In the genomic region with DNA sequence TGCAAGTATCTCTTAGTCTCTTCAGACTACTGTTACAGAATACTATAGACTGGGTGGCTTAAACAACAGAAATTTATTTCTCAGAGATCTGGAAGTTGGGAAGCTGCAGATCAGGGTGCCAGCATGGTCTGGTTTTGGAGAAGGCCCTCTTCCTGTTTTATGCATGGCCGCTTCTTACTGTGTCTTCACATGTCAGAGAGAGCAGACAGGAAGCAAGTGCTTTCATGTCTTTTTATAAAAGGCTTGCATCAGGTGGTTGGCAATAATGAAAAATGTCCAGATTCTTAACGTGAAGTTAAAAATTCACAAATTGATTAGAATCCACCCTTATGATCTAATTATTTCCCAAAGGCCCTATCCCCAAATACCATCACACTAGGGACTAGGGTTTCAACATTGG, we compare ENCODE assay signal across 20 cellular contexts.
A peak's percentile ranks its signal among the peaks of the same experiment; 100 is the strongest.
DNase-seq lines count a peak whose midpoint lies in the region; ATAC-seq and TF ChIP-seq lines count a peak whose summit lies in the region.
"Had no signal": no experiment of that assay in that cellular context is flagged by ENCODE, and none has a peak within 500 bp of the region (broad histone marks: within the 10 kb centered on the region; RNA-seq: fewer than 3 reads in every experiment).

No MANE protein-coding gene starts in this region.

- H3K4me3 Mint-ChIP-seq in endodermal cell = no peak overlapping the region
- no peak overlapping the region for H3K4me3 Mint-ChIP-seq in natural killer cell treated with Interleukin-12 subunit alpha and Interleukin-12 subunit beta and Interleukin-15 and Interleukin-18, amount 100 ng/mL, for 72 hours
- H3K4me3 Mint-ChIP-seq: activated CD8-positive, alpha-beta memory T cell treated with anti-CD3 and anti-CD28 coated beads, Interleukin-2, amount 10 ng/mL, durations not matched to agents 7 days and 5 days; immature natural killer cell; T-cell had no signal

- DNase-seq in endodermal cell = no peak
- DNase-seq in heart right ventricle = no peak
- DNase-seq in Peyer's patch = no peak
- no peak for DNase-seq in natural killer cell treated with Interleukin-12 subunit alpha and Interleukin-12 subunit beta and Interleukin-15 and Interleukin-18, amount 100 ng/mL, for 72 hours (ENCODE audit: low spot score)
- DNase-seq: activated CD8-positive, alpha-beta memory T cell treated with anti-CD3 and anti-CD28 coated beads, Interleukin-2, amount 10 ng/mL, durations not matched to agents 7 days and 5 days; activated gamma-delta T cell treated with Interleukin-2 at 50 U/mL for 16 hours; anterior cingulate cortex; immature natural killer cell; IMR-90; NCI-H1092; NCI-H82; retina; substantia nigra; T-cell had no signal

- H3K27me3 Mint-ChIP-seq in endodermal cell (ENCODE audit: insufficient read depth) = no peaks in the 10 kb centered on the region
- H3K27me3 Mint-ChIP-seq in natural killer cell treated with Interleukin-12 subunit alpha and Interleukin-12 subunit beta and Interleukin-15 and Interleukin-18, amount 100 ng/mL, for 72 hours = no peaks in the 10 kb centered on the region
- H3K27me3 Mint-ChIP-seq: activated CD8-positive, alpha-beta memory T cell treated with anti-CD3 and anti-CD28 coated beads, Interleukin-2, amount 10 ng/mL, durations not matched to agents 7 days and 5 days; T-cell had no signal

- H3K9me3 Mint-ChIP-seq in endodermal cell = no peaks in the 10 kb centered on the region
- H3K9me3 Mint-ChIP-seq in natural killer cell treated with Interleukin-12 subunit alpha and Interleukin-12 subunit beta and Interleukin-15 and Interleukin-18, amount 100 ng/mL, for 72 hours = no peaks in the 10 kb centered on the region
- H3K9me3 Mint-ChIP-seq: T-cell had no signal

- H3K27me3 ChIP-seq in endodermal cell (ENCODE audit: control insufficient read depth, insufficient read depth, low read length, poor library complexity, severe bottlenecking) (no peaks in the 10 kb centered on the region), heart right ventricle (peaks cover 0 to 9% (median 0%) of the 10 kb centered on the region in 7 donors), Peyer's patch (no peaks in the 10 kb centered on the region)

- WGBS in endodermal cell (ENCODE audit: insufficient coverage in 1 of 2, insufficient read length in 1 of 2), 2 experiments = 80 to 92% methylated on average over 1 to 2 of the region's 2 CpGs
- 86 to 97% methylated on average over 2 of the region's 2 CpGs for WGBS in heart right ventricle, 2 donors

- H3K4me3 ChIP-seq in endodermal cell (ENCODE audit: low read length) = no peak overlapping the region
- no peak overlapping the region for H3K4me3 ChIP-seq in heart right ventricle
- H3K4me3 ChIP-seq in Peyer's patch = no peak overlapping the region
- H3K4me3 ChIP-seq: coronary artery, lung had no signal

- no peak overlapping the region for H3K27ac ChIP-seq in endodermal cell (ENCODE audit: low read depth, low read length)
- H3K27ac ChIP-seq in heart right ventricle = no peak overlapping the region
- H3K27ac ChIP-seq in Peyer's patch = no peak overlapping the region
- H3K27ac ChIP-seq: coronary artery had no signal

- H3K36me3 ChIP-seq in endodermal cell (ENCODE audit: control insufficient read depth, insufficient read depth, low read length) = no peaks in the 10 kb centered on the region
- H3K36me3 ChIP-seq in heart right ventricle = no peaks in the 10 kb centered on the region
- no peaks in the 10 kb centered on the region for H3K36me3 ChIP-seq in Peyer's patch

- peak; percentile 77 for ATAC-seq in GM18498 (IDR thresholded peaks at IDR 0.05; ENCODE audit: unreplicated experiment)
- ATAC-seq in GM21367 (IDR thresholded peaks at IDR 0.05; ENCODE audit: unreplicated experiment) = peak; percentile 82
- peak; percentile 71 for ATAC-seq in HG03432 (IDR thresholded peaks at IDR 0.05; ENCODE audit: unreplicated experiment)
- ATAC-seq in heart right ventricle = no peak
- ATAC-seq in natural killer cell treated with Interleukin-12 subunit alpha and Interleukin-12 subunit beta and Interleukin-15 and Interleukin-18, amount 100 ng/mL, for 72 hours = no peak
- no peak for ATAC-seq in GM21447 (IDR thresholded peaks at IDR 0.05; ENCODE audit: unreplicated experiment)
- ATAC-seq: activated CD8-positive, alpha-beta memory T cell treated with anti-CD3 and anti-CD28 coated beads, Interleukin-2, amount 10 ng/mL, durations not matched to agents 7 days and 5 days; T-cell had no signal

- H3K4me1 Mint-ChIP-seq in endodermal cell = peaks cover 25% of the 10 kb centered on the region
- H3K4me1 Mint-ChIP-seq in natural killer cell treated with Interleukin-12 subunit alpha and Interleukin-12 subunit beta and Interleukin-15 and Interleukin-18, amount 100 ng/mL, for 72 hours (ENCODE audit: low read depth in 2 of 2) = no peaks in the 10 kb centered on the region
- H3K4me1 Mint-ChIP-seq: activated CD8-positive, alpha-beta memory T cell treated with anti-CD3 and anti-CD28 coated beads, Interleukin-2, amount 10 ng/mL, durations not matched to agents 7 days and 5 days had no signal

- H3K36me3 Mint-ChIP-seq in endodermal cell (ENCODE audit: low read depth) = no peaks in the 10 kb centered on the region
- no peaks in the 10 kb centered on the region for H3K36me3 Mint-ChIP-seq in natural killer cell treated with Interleukin-12 subunit alpha and Interleukin-12 subunit beta and Interleukin-15 and Interleukin-18, amount 100 ng/mL, for 72 hours

- peak overlapping the region; percentile 19 for H3K27ac Mint-ChIP-seq in endodermal cell
- H3K27ac Mint-ChIP-seq in natural killer cell treated with Interleukin-12 subunit alpha and Interleukin-12 subunit beta and Interleukin-15 and Interleukin-18, amount 100 ng/mL, for 72 hours = no peak overlapping the region
- H3K27ac Mint-ChIP-seq: activated CD8-positive, alpha-beta memory T cell treated with anti-CD3 and anti-CD28 coated beads, Interleukin-2, amount 10 ng/mL, durations not matched to agents 7 days and 5 days; immature natural killer cell; T-cell had no signal

- no peak overlapping the region for H3K9ac ChIP-seq in endodermal cell (ENCODE audit: extremely low read depth, low read length, poor library complexity, severe bottlenecking)

- H3K9me3 ChIP-seq in endodermal cell (ENCODE audit: control insufficient read depth, low read length) (no peaks in the 10 kb centered on the region), heart right ventricle (no peaks in the 10 kb centered on the region), Peyer's patch (no peaks in the 10 kb centered on the region)

- no peaks in the 10 kb centered on the region for H3K4me1 ChIP-seq in endodermal cell (ENCODE audit: control insufficient read depth, insufficient read depth, low read length)
- no peaks in the 10 kb centered on the region for H3K4me1 ChIP-seq in heart right ventricle
- H3K4me1 ChIP-seq in Peyer's patch = no peaks in the 10 kb centered on the region

- no peak for TF ChIP-seq POLR2A in Peyer's patch (IDR thresholded peaks at IDR 0.05)

- TF ChIP-seq CTCF in endodermal cell (conservative IDR thresholded peaks at IDR 0.05) (no peak), heart right ventricle (IDR thresholded peaks at IDR 0.05) (no peak), Peyer's patch (IDR thresholded peaks at IDR 0.05) (no peak)

- intact Hi-C loops in heart right ventricle (cut with DNase I) = no loop called here

Comparison
In these comparisons a context has a peak if more than half of its experiments do, and no peak if none do; other contexts are left out.
1. ATAC-seq: peak in GM18498 (single experiment), GM21367 (single experiment) and HG03432 (single experiment); none in heart right ventricle (0 of 8), natural killer cell treated with Interleukin-12 subunit alpha and Interleukin-12 subunit beta and Interleukin-15 and Interleukin-18, amount 100 ng/mL, for 72 hours (0 of 2) and GM21447 (single experiment).